9 cellular contexts compared by ENCODE assay signal in the genomic region with DNA sequence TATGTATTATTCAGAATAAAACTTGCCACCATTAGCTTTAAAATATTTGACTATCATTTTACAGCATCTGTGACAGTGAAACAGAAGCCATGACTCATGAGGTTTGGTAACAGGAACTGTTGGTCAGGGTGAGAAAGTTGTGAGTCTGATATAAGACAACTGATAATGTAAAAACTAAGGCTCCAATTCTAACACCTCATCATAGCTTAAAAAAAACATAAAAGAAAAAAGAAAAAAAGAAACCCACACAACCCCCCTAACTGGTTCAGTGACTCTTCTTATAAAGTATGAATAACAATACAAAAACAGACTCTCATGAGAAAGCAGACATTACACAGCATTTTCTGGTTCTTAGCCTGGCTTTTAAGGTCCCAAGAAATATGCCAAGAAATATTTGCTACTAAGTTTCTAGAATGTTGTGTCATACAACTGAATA.
DNase-seq lines count a peak whose midpoint lies in the region; ATAC-seq, FAIRE-seq and TF ChIP-seq lines count a peak whose summit lies in the region.
"Had no signal": no experiment of that assay in that cellular context is flagged by ENCODE, and none has a peak within 500 bp of the region (broad histone marks: within the 10 kb centered on the region; RNA-seq: fewer than 3 reads in every experiment).

No MANE protein-coding gene starts in this region.

- peak overlapping the region; percentile 27 for H3K4me3 Mint-ChIP-seq in T-helper 2 cell treated with Interferon-gamma antibody and Interleukin-4, amounts not matched to agents 5 μg/mL and 100 μg/mL, for 36 hours
- H3K4me3 Mint-ChIP-seq in mesothelial cell of epicardium, result no peak overlapping the region

- peaks cover 28% of the 10 kb centered on the region for H3K27me3 Mint-ChIP-seq in T-helper 2 cell treated with Interferon-gamma antibody and Interleukin-4, amounts not matched to agents 5 μg/mL and 100 μg/mL, for 36 hours (ENCODE audit: low read depth)
- H3K27me3 Mint-ChIP-seq in mesothelial cell of epicardium (ENCODE audit: low read depth), result no peaks in the 10 kb centered on the region

- no peak overlapping the region for H3K9ac ChIP-seq in kidney (ENCODE audit: low read length in 2 of 2)

- no peaks in the 10 kb centered on the region for H3K9me3 Mint-ChIP-seq in T-helper 2 cell treated with Interferon-gamma antibody and Interleukin-4, amounts not matched to agents 5 μg/mL and 100 μg/mL, for 36 hours
- no peaks in the 10 kb centered on the region for H3K9me3 Mint-ChIP-seq in mesothelial cell of epicardium

- H3K27ac ChIP-seq in kidney (ENCODE audit: low read depth in 2 of 2, low read length in 2 of 2), result no peak overlapping the region

- no peaks in the 10 kb centered on the region for H3K4me1 ChIP-seq in kidney (ENCODE audit: control insufficient read depth in 1 of 2, insufficient read depth in 1 of 2, low read depth in 1 of 2, low read length in 2 of 2)

- peak overlapping the region; percentile 48 for H3K27ac Mint-ChIP-seq in T-helper 2 cell treated with Interferon-gamma antibody and Interleukin-4, amounts not matched to agents 5 μg/mL and 100 μg/mL, for 36 hours
- no peak overlapping the region for H3K27ac Mint-ChIP-seq in mesothelial cell of epicardium

- H3K4me3 ChIP-seq in kidney (ENCODE audit: low read length in 2 of 2), result no peak overlapping the region
- H3K4me3 ChIP-seq: skin epidermis had no signal

- peaks cover 51% of the 10 kb centered on the region for H3K36me3 Mint-ChIP-seq in T-helper 2 cell treated with Interferon-gamma antibody and Interleukin-4, amounts not matched to agents 5 μg/mL and 100 μg/mL, for 36 hours (ENCODE audit: low read depth)
- H3K36me3 Mint-ChIP-seq in mesothelial cell of epicardium, result peaks cover 18% of the 10 kb centered on the region

- FAIRE-seq in kidney (lab: Jason Lieb, UNC), result peak; percentile 30

- no peak for TF ChIP-seq CTCF in kidney (IDR thresholded peaks at IDR 0.05; ENCODE audit: borderline replicate concordance, extremely low read depth, insufficient read depth)
- no peak for TF ChIP-seq CTCF in mesothelial cell of epicardium (IDR thresholded peaks at IDR 0.05; ENCODE audit: unreplicated experiment)

- H3K9me3 ChIP-seq in kidney (ENCODE audit: control insufficient read depth in 1 of 2, low read length in 2 of 2), result no peaks in the 10 kb centered on the region

- H3K36me3 ChIP-seq in kidney (ENCODE audit: control insufficient read depth in 1 of 2, insufficient read depth in 2 of 2, low read length in 2 of 2), result peaks cover 4 to 11% of the 10 kb centered on the region in 2 donors

- peak; percentile 81 for DNase-seq in EH (ENCODE audit: low read depth)
- peak; percentile 43 for DNase-seq in T-helper 2 cell treated with Interferon-gamma antibody and Interleukin-4, amounts not matched to agents 5 μg/mL and 100 μg/mL, for 36 hours (ENCODE audit: low spot score)
- no peak for DNase-seq in kidney
- DNase-seq in NCI-H1048 (lab: John Stamatoyannopoulos, UW), result no peak
- DNase-seq in mesothelial cell of epicardium (ENCODE audit: low spot score in 2 of 2, unreplicated experiment in 2 of 2), result no peak
- no peak for DNase-seq in occipital lobe (lab: John Stamatoyannopoulos, UW)

- ATAC-seq in GM19328 (IDR thresholded peaks at IDR 0.05; ENCODE audit: unreplicated experiment) (peak; percentile 83), HG03354 (IDR thresholded peaks at IDR 0.05; ENCODE audit: poor library complexity, severe bottlenecking, unreplicated experiment) (peak; percentile 86)

- H3K4me1 Mint-ChIP-seq in T-helper 2 cell treated with Interferon-gamma antibody and Interleukin-4, amounts not matched to agents 5 μg/mL and 100 μg/mL, for 36 hours (ENCODE audit: low read depth), result peaks cover 25% of the 10 kb centered on the region
- peaks cover 28% of the 10 kb centered on the region for H3K4me1 Mint-ChIP-seq in mesothelial cell of epicardium

- intact Hi-C loops in kidney (cut with DNase I), result no loop called here

Comparison
In these comparisons a context has a peak if more than half of its experiments do, and no peak if none do; other contexts are left out.
1. DNase-seq: peak in EH (single experiment) and T-helper 2 cell treated with Interferon-gamma antibody and Interleukin-4, amounts not matched to agents 5 μg/mL and 100 μg/mL, for 36 hours (single experiment); none in kidney (single experiment), NCI-H1048 (single experiment), mesothelial cell of epicardium (0 of 2) and occipital lobe (single experiment).